1 cellular context compared by ENCODE assay signal in genomic region chr4:52640808-52641595, GRCh38.
TF ChIP-seq lines count a peak whose summit lies in the region.

No MANE protein-coding gene starts in this region.

TF ChIP-seq in IMR-90, 13 proteins besides CTCF, POLR2A, EP300 and RAD21 (continued from another document):
- TF ChIP-seq USF2 (IDR thresholded peaks at IDR 0.05; ENCODE audit: low read depth, low read length): no peak
- TF ChIP-seq MAFK (IDR thresholded peaks at IDR 0.05; ENCODE audit: low read depth, low read length): no peak
- TF ChIP-seq RCOR1 (IDR thresholded peaks at IDR 0.05; ENCODE audit: insufficient replicate concordance, low read length): no peak
- TF ChIP-seq RFX5 (IDR thresholded peaks at IDR 0.05; ENCODE audit: low read depth, low read length): no peak
- no peak for TF ChIP-seq ELK1 (IDR thresholded peaks at IDR 0.05; ENCODE audit: borderline replicate concordance, low read depth, low read length)
- no peak for TF ChIP-seq MAZ (IDR thresholded peaks at IDR 0.05; ENCODE audit: borderline replicate concordance, low read depth, low read length)
- no peak for TF ChIP-seq CEBPB (IDR thresholded peaks at IDR 0.05; ENCODE audit: low read depth, low read length)
- no peak for TF ChIP-seq CHD1 (IDR thresholded peaks at IDR 0.05; ENCODE audit: low read depth, low read length)
- TF ChIP-seq SMC3 (IDR thresholded peaks at IDR 0.05; ENCODE audit: low read depth, low read length): no peak
- no peak for TF ChIP-seq MXI1 (IDR thresholded peaks at IDR 0.05; ENCODE audit: borderline replicate concordance, low read depth, low read length)
- no peak for TF ChIP-seq BHLHE40 (IDR thresholded peaks at IDR 0.05; ENCODE audit: low read depth, low read length)
